11 cellular contexts compared by ENCODE assay signal in the genomic region with DNA sequence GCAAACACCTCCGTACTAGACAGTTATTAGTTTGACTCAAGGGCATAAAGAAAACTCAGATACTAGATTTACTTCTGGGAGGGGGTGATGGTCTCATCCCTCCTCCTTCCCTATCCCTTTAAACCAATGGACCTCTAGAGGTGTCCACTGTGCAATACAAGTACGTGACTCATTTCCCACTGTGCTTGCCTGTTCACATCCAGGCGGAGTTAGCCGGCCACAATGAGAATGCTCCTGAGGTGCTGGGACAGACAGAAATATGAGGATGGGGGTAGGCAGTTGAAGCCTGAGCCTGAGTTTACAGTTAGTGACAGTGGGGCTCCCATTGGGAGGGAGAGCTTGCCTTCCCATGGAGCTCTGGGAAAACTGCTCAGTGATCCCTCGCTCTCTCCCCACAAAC. TPM values are rescaled to one million over a fixed set of nuclear protein-coding genes. Genes with fewer than 3 reads are reported as not detected.
DNase-seq lines count a peak whose midpoint lies in the region; ATAC-seq and TF ChIP-seq lines count a peak whose summit lies in the region.
"Had no signal": no experiment of that assay in that cellular context is flagged by ENCODE, and none has a peak within 500 bp of the region (broad histone marks: within the 10 kb centered on the region; RNA-seq: fewer than 3 reads in every experiment).

No MANE protein-coding gene starts in this region.

- peaks cover 0 to 8% (median 5%) of the 10 kb centered on the region in 4 donors for H3K4me1 ChIP-seq in esophagus muscularis mucosa
- H3K4me1 ChIP-seq: prostate gland had no signal

- H3K27me3 ChIP-seq in esophagus muscularis mucosa: no peaks in the 10 kb centered on the region

- no peak for TF ChIP-seq CTCF in esophagus muscularis mucosa (IDR thresholded peaks at IDR 0.05)

- no peak for TF ChIP-seq EP300 in esophagus muscularis mucosa (IDR thresholded peaks at IDR 0.05)

- H3K9me3 ChIP-seq in esophagus muscularis mucosa: no peaks in the 10 kb centered on the region
- H3K9me3 ChIP-seq: prostate gland had no signal

- 78% methylated on average over 5 of the region's 5 CpGs for WGBS in esophagus muscularis mucosa

- peak; percentile 91 for DNase-seq in ELR (ENCODE audit: low read depth)
- peak; percentile 43 for DNase-seq in T1000 (lab: John Stamatoyannopoulos, UW)
- DNase-seq in fibroblast of peridontal ligament (ENCODE audit: extremely low read depth): peak; percentile 60
- peak; percentile 60 for DNase-seq in skeletal muscle cell (ENCODE audit: low read depth)
- DNase-seq in esophagus muscularis mucosa (ENCODE audit: extremely low spot score): no peak
- DNase-seq in NCI-H2171 treated with DMSO at 0.1 percent for 48 hours (lab: John Stamatoyannopoulos, UW): no peak
- no peak for DNase-seq in SK-N-DZ (ENCODE audit: low spot score)
- DNase-seq: activated CD4-positive, alpha-beta memory T cell treated with anti-CD3 and anti-CD28 coated beads, Interleukin-2, amount 10 ng/mL, durations not matched to agents 7 days and 5 days; left colon had no signal

- H3K4me3 ChIP-seq in skeletal muscle cell (ENCODE audit: low read depth, low read length) (no peak overlapping the region), esophagus muscularis mucosa (no peak overlapping the region)
- H3K4me3 ChIP-seq: prostate gland had no signal

- no peak for ATAC-seq in HG03135 (IDR thresholded peaks at IDR 0.05; ENCODE audit: unreplicated experiment)

- TF ChIP-seq POLR2A in esophagus muscularis mucosa (IDR thresholded peaks at IDR 0.05; ENCODE audit: low read depth): no peak

- H3K27ac ChIP-seq in esophagus muscularis mucosa (replicated peaks in 1 of 4): no peak overlapping the region
- H3K27ac ChIP-seq: prostate gland had no signal

- intact Hi-C loops in esophagus muscularis mucosa (cut with DNase I): no loop called here

- H3K36me3 ChIP-seq in esophagus muscularis mucosa: peaks cover 5 to 38% (median 33%) of the 10 kb centered on the region in 4 donors
- H3K36me3 ChIP-seq: prostate gland had no signal

RNA-seq across cellular contexts. Expression of gene PMM1, which starts 8.4 kb away (rescaled TPM):
- 10 to 100 TPM; 37.4 to 54.2 (median 39.3) TPM for total RNA-seq in esophagus muscularis mucosa
- polyA plus RNA-seq in SK-N-DZ (2014; cell fraction: cytosol; rRNA removed): 13.8 and 15.9 TPM in 2 replicates
- 32.8 and 41.7 TPM in 2 replicates for polyA plus RNA-seq in SK-N-DZ (2014; cell fraction: nucleus; rRNA removed)

RNA-seq across cellular contexts. Expression of gene DESI1, which starts 22.8 kb away (rescaled TPM):
- 10 to 100 TPM; 18.6 to 76.5 (median 33.7) TPM for total RNA-seq in esophagus muscularis mucosa
- 19.1 and 22.3 TPM in 2 replicates for polyA plus RNA-seq in SK-N-DZ (2014; cell fraction: cytosol; rRNA removed)
- 28.5 and 38.3 TPM in 2 replicates for polyA plus RNA-seq in SK-N-DZ (2014; cell fraction: nucleus; rRNA removed)

RNA-seq across cellular contexts. Expression of gene XRCC6, which starts 23.0 kb away (rescaled TPM):
- total RNA-seq in esophagus muscularis mucosa: 100 to 1,000 TPM; 181 to 255 (median 233) TPM
- 760 and 776 TPM in 2 replicates for polyA plus RNA-seq in SK-N-DZ (2014; cell fraction: cytosol; rRNA removed)
- polyA plus RNA-seq in SK-N-DZ (2014; cell fraction: nucleus; rRNA removed): 278 and 382 TPM in 2 replicates

RNA-seq across cellular contexts. Expression of gene CSDC2, which starts 37.3 kb away (rescaled TPM):
- 10 to 100 TPM in 1 of 4 donors, 1 to 10 TPM in 3; 2.9 to 12.4 (median 7.1) TPM for total RNA-seq in esophagus muscularis mucosa
- 2.9 TPM in 2 replicates for polyA plus RNA-seq in SK-N-DZ (2014; cell fraction: cytosol; rRNA removed)
- 2.4 and 3.1 TPM in 2 replicates for polyA plus RNA-seq in SK-N-DZ (2014; cell fraction: nucleus; rRNA removed)
- total RNA-seq: activated CD4-positive, alpha-beta memory T cell treated with anti-CD3 and anti-CD28 coated beads, Interleukin-2, amount 10 ng/mL, durations not matched to agents 7 days and 5 days had no signal

RNA-seq across cellular contexts. Expression of gene POLR3H, which starts 53.8 kb away (rescaled TPM):
- 10 to 100 TPM; 20.9 to 28.2 (median 23.0) TPM for total RNA-seq in esophagus muscularis mucosa
- 30.7 and 33.7 TPM in 2 replicates for polyA plus RNA-seq in SK-N-DZ (2014; cell fraction: cytosol; rRNA removed)
- polyA plus RNA-seq in SK-N-DZ (2014; cell fraction: nucleus; rRNA removed): 20.4 and 33.4 TPM in 2 replicates

Comparison
In these comparisons a context has a peak if more than half of its experiments do, and no peak if none do; other contexts are left out.
1. DNase-seq: peak in ELR (single experiment), T1000 (single experiment), fibroblast of peridontal ligament (single experiment) and skeletal muscle cell (single experiment); none in esophagus muscularis mucosa (single experiment), NCI-H2171 treated with DMSO at 0.1 percent for 48 hours (single experiment) and SK-N-DZ (single experiment).